ENCODE assay signal across 15 cellular contexts in the genomic region with DNA sequence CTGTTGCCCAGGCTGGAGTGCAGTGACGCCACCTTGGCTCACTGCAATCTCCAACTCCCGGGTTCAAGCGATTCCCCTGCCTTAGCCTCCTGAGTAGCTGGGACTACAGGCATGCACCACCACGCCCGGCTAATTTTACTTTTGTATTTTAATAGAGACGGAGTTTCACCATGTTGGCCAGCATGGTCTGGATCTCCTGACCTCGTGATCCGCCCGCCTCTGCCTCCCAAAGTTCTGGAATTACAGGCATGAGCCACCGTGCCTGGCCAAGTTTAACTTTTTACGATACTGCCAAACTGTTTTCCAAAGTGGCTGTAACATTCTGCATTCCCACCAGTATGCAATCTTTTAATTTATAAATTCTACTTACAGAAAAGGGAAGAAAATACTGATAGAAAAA. TPM values are rescaled to one million over a fixed set of nuclear protein-coding genes. Genes with fewer than 3 reads are reported as not detected.
"Had no signal": no experiment of that assay in that cellular context is flagged by ENCODE, and none has a peak within 500 bp of the region (broad histone marks: within the 10 kb centered on the region; RNA-seq: fewer than 3 reads in every experiment).

No MANE protein-coding gene starts in this region.

RNA-seq across cellular contexts. Expression of a gene that starts 9.7 kb away (rescaled TPM):
- total RNA-seq: activated naive CD4-positive, alpha-beta T cell treated with anti-CD3 and anti-CD28 coated beads for 36 hours; activated naive CD8-positive, alpha-beta T cell treated with anti-CD3 and anti-CD28 coated beads for 36 hours; activated naive CD8-positive, alpha-beta T cell treated with anti-CD3 and anti-CD28 coated beads, Interleukin-2, amount 10 ng/mL, durations not matched to agents 7 days and 5 days; activated T-cell treated with anti-CD3 and anti-CD28 coated beads, Interleukin-2, amount 50 U/mL, for 4 hours; activated T-cell treated with anti-CD3 and anti-CD28 coated beads, Interleukin-2, amount 50 U/mL, for 72 hours; activated T-helper 1 cell treated with anti-CD3 and anti-CD28 coated beads, Interleukin-12 subunit alpha, Interleukin-12 subunit beta, Interleukin-2, Interleukin-4 antibody, amounts not matched to agents 30 ng/mL and 10 ng/mL and 1 ng/mL, durations not matched to agents 14 hours and 24 hours and 36 hours; activated T-helper 2 cell treated with anti-CD3 and anti-CD28 coated beads, Interferon-gamma antibody, Interleukin-2, Interleukin-4, amounts not matched to agents 10 μg/mL and 5 μg/mL and 100 μg/mL, durations not matched to agents 14 hours and 24 hours and 36 hours; bronchial epithelial cell had no signal

RNA-seq across cellular contexts. Expression of a gene that starts 46.0 kb away (rescaled TPM):
- total RNA-seq: activated naive CD4-positive, alpha-beta T cell treated with anti-CD3 and anti-CD28 coated beads for 36 hours; activated naive CD4-positive, alpha-beta T cell treated with anti-CD3 and anti-CD28 coated beads, Interleukin-2, amount 50 U/mL, for 72 hours; activated naive CD8-positive, alpha-beta T cell treated with anti-CD3 and anti-CD28 coated beads for 36 hours; activated naive CD8-positive, alpha-beta T cell treated with anti-CD3 and anti-CD28 coated beads, Interleukin-2, amount 10 ng/mL, durations not matched to agents 7 days and 5 days; activated T-cell treated with anti-CD3 and anti-CD28 coated beads, Interleukin-2, amount 50 U/mL, for 72 hours; activated T-helper 1 cell treated with anti-CD3 and anti-CD28 coated beads, Interleukin-12 subunit alpha, Interleukin-12 subunit beta, Interleukin-2, Interleukin-4 antibody, amounts not matched to agents 30 ng/mL and 10 ng/mL and 1 ng/mL, durations not matched to agents 14 hours and 24 hours and 36 hours; activated T-helper 17 cell treated with anti-CD3 and anti-CD28 coated beads, Interleukin-2, amount 50 U/mL, for 72 hours; activated T-helper 2 cell treated with anti-CD3 and anti-CD28 coated beads, Interferon-gamma antibody, Interleukin-2, Interleukin-4, amounts not matched to agents 10 μg/mL and 5 μg/mL and 100 μg/mL, durations not matched to agents 14 hours and 24 hours and 36 hours; astrocyte; body of pancreas; bronchial epithelial cell; cardiac muscle cell; cardiac septum had no signal
- polyA plus RNA-seq: aorta had no signal
